Comparison of ENCODE assay signal across 9 cellular contexts in the genomic region with DNA sequence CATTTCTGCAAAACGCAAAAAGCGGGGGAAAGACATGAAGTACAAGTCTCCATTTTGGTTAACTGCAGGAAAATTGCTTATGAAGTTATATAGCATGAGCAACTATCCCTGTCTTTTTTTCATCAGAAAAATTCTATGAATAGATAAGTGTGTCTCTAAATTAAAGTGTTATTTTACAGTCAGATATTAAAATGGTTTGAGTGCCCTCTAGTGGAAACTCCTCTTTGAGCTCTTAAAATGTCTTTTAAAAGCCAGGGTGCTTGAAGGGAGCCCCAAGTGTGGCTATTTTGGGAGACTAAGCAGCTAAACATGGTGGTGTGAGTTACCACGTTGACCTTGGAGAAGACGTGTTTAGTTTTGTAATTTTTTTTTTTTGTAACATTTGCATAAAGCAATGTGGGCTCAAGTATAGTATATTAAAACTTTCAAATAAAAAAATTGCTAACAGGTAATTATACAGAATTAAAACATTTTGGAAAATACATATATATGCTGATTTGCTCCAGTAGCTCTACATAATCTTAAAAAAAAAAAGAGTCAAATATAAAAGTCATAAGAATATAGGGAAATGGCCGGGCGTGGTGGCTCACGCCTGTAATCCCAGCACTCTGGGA.
A peak's percentile ranks its signal among the peaks of the same experiment; 100 is the strongest.
DNase-seq lines count a peak whose midpoint lies in the region; ATAC-seq and TF ChIP-seq lines count a peak whose summit lies in the region.
"Had no signal": no experiment of that assay in that cellular context is flagged by ENCODE, and none has a peak within 500 bp of the region (broad histone marks: within the 10 kb centered on the region; RNA-seq: fewer than 3 reads in every experiment).

No MANE protein-coding gene starts in this region.

- H3K27me3 ChIP-seq in left lung = no peaks in the 10 kb centered on the region

- ATAC-seq in left lung = peak; percentile 74
- ATAC-seq in GM21390 (IDR thresholded peaks at IDR 0.05; ENCODE audit: unreplicated experiment) = no peak
- no peak for ATAC-seq in activated T-cell treated with anti-CD3 and anti-CD28 coated beads, Interleukin-2, amount 50 U/mL, for 72 hours (replicated peaks in 1 of 2)

- H3K9me3 ChIP-seq in HEK293 (ENCODE audit: control insufficient read depth, insufficient read depth, low read depth, low read length) (no peaks in the 10 kb centered on the region), left lung (no peaks in the 10 kb centered on the region)

- H3K9me3 Mint-ChIP-seq in CD14-positive monocyte = no peaks in the 10 kb centered on the region
- no peaks in the 10 kb centered on the region for H3K9me3 Mint-ChIP-seq in activated naive CD4-positive, alpha-beta T cell treated with anti-CD3 and anti-CD28 coated beads, Interleukin-2, amount 10 ng/mL, durations not matched to agents 7 days and 5 days
- no peaks in the 10 kb centered on the region for H3K9me3 Mint-ChIP-seq in activated T-cell treated with anti-CD3 and anti-CD28 coated beads, Interleukin-2, amount 50 U/mL, for 72 hours

- intact Hi-C loops in CD14-positive monocyte (cut with micrococcal nuclease) (no loop called here), left lung (cut with DNase I) (loop anchor here in 1 of 2 donors (5.0 kb wide), 1 partner anchor 125 kb away; no protein-coding TSS in a partner anchor)

- TF ChIP-seq CTCF in CD14-positive monocyte (IDR thresholded peaks at IDR 0.05) = peak; percentile 58
- TF ChIP-seq CTCF in HEK293 (tag by site-specific recombination; IDR thresholded peaks at IDR 0.05) = no peak
- TF ChIP-seq CTCF in left lung (IDR thresholded peaks at IDR 0.05) = peak; percentile 22 to 51

- POLR2A ChIA-PET in HEK293 (lab: Yijun Ruan, JAX) = no interaction called here

- no peaks in the 10 kb centered on the region for H3K4me1 Mint-ChIP-seq in CD14-positive monocyte
- no peaks in the 10 kb centered on the region for H3K4me1 Mint-ChIP-seq in activated naive CD4-positive, alpha-beta T cell treated with anti-CD3 and anti-CD28 coated beads, Interleukin-2, amount 10 ng/mL, durations not matched to agents 7 days and 5 days
- H3K4me1 Mint-ChIP-seq in activated T-cell treated with anti-CD3 and anti-CD28 coated beads, Interleukin-2, amount 50 U/mL, for 72 hours (ENCODE audit: low read depth) = no peaks in the 10 kb centered on the region

- no peaks in the 10 kb centered on the region for H3K36me3 Mint-ChIP-seq in CD14-positive monocyte
- no peaks in the 10 kb centered on the region for H3K36me3 Mint-ChIP-seq in activated naive CD4-positive, alpha-beta T cell treated with anti-CD3 and anti-CD28 coated beads, Interleukin-2, amount 10 ng/mL, durations not matched to agents 7 days and 5 days
- no peaks in the 10 kb centered on the region for H3K36me3 Mint-ChIP-seq in activated T-cell treated with anti-CD3 and anti-CD28 coated beads, Interleukin-2, amount 50 U/mL, for 72 hours (ENCODE audit: insufficient read depth in 2 of 2)

- no peak overlapping the region for H3K27ac Mint-ChIP-seq in CD14-positive monocyte
- H3K27ac Mint-ChIP-seq in activated naive CD4-positive, alpha-beta T cell treated with anti-CD3 and anti-CD28 coated beads, Interleukin-2, amount 10 ng/mL, durations not matched to agents 7 days and 5 days = no peak overlapping the region
- no peak overlapping the region for H3K27ac Mint-ChIP-seq in activated T-cell treated with anti-CD3 and anti-CD28 coated beads, Interleukin-2, amount 50 U/mL, for 72 hours

- H3K27ac ChIP-seq in HEK293 (ENCODE audit: extremely low read depth, low read depth, low read length) (no peak overlapping the region), left lung (no peak overlapping the region)
- H3K27ac ChIP-seq: HL-60 had no signal

- H3K4me3 Mint-ChIP-seq in CD14-positive monocyte = no peak overlapping the region
- H3K4me3 Mint-ChIP-seq in activated naive CD4-positive, alpha-beta T cell treated with anti-CD3 and anti-CD28 coated beads, Interleukin-2, amount 10 ng/mL, durations not matched to agents 7 days and 5 days = no peak overlapping the region
- H3K4me3 Mint-ChIP-seq in activated T-cell treated with anti-CD3 and anti-CD28 coated beads, Interleukin-2, amount 50 U/mL, for 72 hours = no peak overlapping the region

- no peak for DNase-seq in CD14-positive monocyte (ENCODE audit: low spot score)
- DNase-seq in NCI-H748 (lab: John Stamatoyannopoulos, UW; ENCODE audit: unreplicated experiment) = peak; percentile 54
- peak; percentile 6 for DNase-seq in central memory CD4-positive, alpha-beta T cell
- DNase-seq in left lung = no peak
- no peak for DNase-seq in activated naive CD4-positive, alpha-beta T cell treated with anti-CD3 and anti-CD28 coated beads, Interleukin-2, amount 10 ng/mL, durations not matched to agents 7 days and 5 days
- DNase-seq in activated T-cell treated with anti-CD3 and anti-CD28 coated beads, Interleukin-2, amount 50 U/mL, for 72 hours = no peak

- no peak overlapping the region for H3K4me3 ChIP-seq in HEK293 (ENCODE audit: low read depth, low read length)
- H3K4me3 ChIP-seq in left lung = no peak overlapping the region

- peaks cover under 1 to 4% (median 2%) of the 10 kb centered on the region in 3 donors for H3K27me3 Mint-ChIP-seq in CD14-positive monocyte (ENCODE audit: low read depth in 3 of 3)
- H3K27me3 Mint-ChIP-seq in activated naive CD4-positive, alpha-beta T cell treated with anti-CD3 and anti-CD28 coated beads, Interleukin-2, amount 10 ng/mL, durations not matched to agents 7 days and 5 days = peaks cover 19% of the 10 kb centered on the region
- H3K27me3 Mint-ChIP-seq in activated T-cell treated with anti-CD3 and anti-CD28 coated beads, Interleukin-2, amount 50 U/mL, for 72 hours (ENCODE audit: low read depth) = peaks cover 13% of the 10 kb centered on the region

- CTCF ChIA-PET in HEK293 (lab: Yijun Ruan, JAX) = interaction anchor here (0.6 to 3.1 kb wide), 27 partner anchors 14 to 1563 kb away, joined by 3 to 24 read pairs (median 4); partner anchors contain the start of gene EPHB1
- CTCF ChIA-PET in activated naive CD4-positive, alpha-beta T cell treated with anti-CD3 and anti-CD28 coated beads, Interleukin-2, amount 10 ng/mL, durations not matched to agents 7 days and 5 days (lab: Charles Lee) = interaction anchor here (0.6 to 1.8 kb wide), 13 partner anchors 10 to 1632 kb away, joined by 3 to 8 read pairs (median 3); no protein-coding TSS in a partner anchor

- peaks cover 0 to 12% of the 10 kb centered on the region in 2 experiments; a peak in 1 of 3 replicates for H3K36me3 ChIP-seq in HEK293 (ENCODE audit: control insufficient read depth in 2 of 2, insufficient read depth in 1 of 2, low read length in 2 of 2)
- peaks cover 0 to 10% of the 10 kb centered on the region in 2 donors for H3K36me3 ChIP-seq in left lung

- no peaks in the 10 kb centered on the region for H3K4me1 ChIP-seq in HEK293 (ENCODE audit: control insufficient read depth, insufficient read depth, low read length)
- H3K4me1 ChIP-seq in left lung = no peaks in the 10 kb centered on the region

TF ChIP-seq in HEK293, 187 proteins besides CTCF, POLR2A, EP300 and RAD21:
- peak; percentile 61 for TF ChIP-seq ZNF654 (tag by site-specific recombination; IDR thresholded peaks at IDR 0.05; ENCODE audit: low read depth)
- TF ChIP-seq GLIS1 (tag by site-specific recombination; IDR thresholded peaks at IDR 0.05) = no peak
TF ChIP-seq in HEK293: peak in this region for 1.

Comparison
In these comparisons a context has a peak if more than half of its experiments do, and no peak if none do; other contexts are left out.
1. DNase-seq: peak in NCI-H748 (single experiment) and central memory CD4-positive, alpha-beta T cell (single experiment); none in CD14-positive monocyte (single experiment), left lung (0 of 2), activated naive CD4-positive, alpha-beta T cell treated with anti-CD3 and anti-CD28 coated beads, Interleukin-2, amount 10 ng/mL, durations not matched to agents 7 days and 5 days (single experiment) and activated T-cell treated with anti-CD3 and anti-CD28 coated beads, Interleukin-2, amount 50 U/mL, for 72 hours (0 of 2).